13 cellular contexts compared by ENCODE assay signal in genomic region chr1:114093624-114094302, GRCh38. TPM values are rescaled to one million over a fixed set of nuclear protein-coding genes. Genes with fewer than 3 reads are reported as not detected.
DNase-seq lines count a peak whose midpoint lies in the region; ATAC-seq and TF ChIP-seq lines count a peak whose summit lies in the region.
"Had no signal": no experiment of that assay in that cellular context is flagged by ENCODE, and none has a peak within 500 bp of the region (broad histone marks: within the 10 kb centered on the region; RNA-seq: fewer than 3 reads in every experiment).

No MANE protein-coding gene starts in this region.

- no peaks in the 10 kb centered on the region for H3K9me2 ChIP-seq in OCI-LY1 (ENCODE audit: low read depth, low read length)

- H3K9me3 ChIP-seq in OCI-LY1 (ENCODE audit: low read length), result no peaks in the 10 kb centered on the region

- no peaks in the 10 kb centered on the region for H3K27me3 ChIP-seq in OCI-LY1 (ENCODE audit: insufficient read depth, low read length)

- peaks cover 14% of the 10 kb centered on the region for H3K27me3 Mint-ChIP-seq in activated T-cell treated with anti-CD3 and anti-CD28 coated beads, Interleukin-2, amount 50 U/mL, for 72 hours (ENCODE audit: low read depth)
- H3K27me3 Mint-ChIP-seq in activated T-cell treated with anti-CD3 and anti-CD28 coated beads, Interleukin-2, amount 50 U/mL, for 24 hours, result peaks cover 11% of the 10 kb centered on the region

- H4K20me1 ChIP-seq in OCI-LY1 (ENCODE audit: insufficient read depth, low read length), result no peaks in the 10 kb centered on the region

- no peak overlapping the region for H3K4me3 Mint-ChIP-seq in activated T-cell treated with anti-CD3 and anti-CD28 coated beads, Interleukin-2, amount 50 U/mL, for 72 hours
- H3K4me3 Mint-ChIP-seq in stimulated activated effector memory CD8-positive, alpha-beta T cell treated with anti-CD3 and anti-CD28 coated beads, Interleukin-12 subunit alpha, Interleukin-12 subunit beta, amount 100 ng/mL, for 72 hours, result no peak overlapping the region
- no peak overlapping the region for H3K4me3 Mint-ChIP-seq in activated T-cell treated with anti-CD3 and anti-CD28 coated beads, Interleukin-2, amount 50 U/mL, for 24 hours

- peak; percentile 18 to 32 for ATAC-seq in activated T-cell treated with anti-CD3 and anti-CD28 coated beads, Interleukin-2, amount 50 U/mL, for 72 hours (replicated peaks in 1 of 2)
- ATAC-seq in stimulated activated effector memory CD8-positive, alpha-beta T cell treated with anti-CD3 and anti-CD28 coated beads, Interleukin-12 subunit alpha, Interleukin-12 subunit beta, amount 100 ng/mL, for 72 hours, result peak; percentile 65
- ATAC-seq: stimulated activated naive CD8-positive, alpha-beta T cell treated with anti-CD3 and anti-CD28 coated beads, Interleukin-15, Interleukin-2, amounts not matched to agents 100 U/mL and 50 U/mL, for 24 hours had no signal

- H3K79me2 ChIP-seq in OCI-LY1 (ENCODE audit: insufficient read depth, low read length), result no peaks in the 10 kb centered on the region

- no peak overlapping the region for H2AFZ ChIP-seq in OCI-LY1 (ENCODE audit: low read length)

- H3K4me3 ChIP-seq in OCI-LY1 (ENCODE audit: low read depth, low read length, poor library complexity, severe bottlenecking) (no peak overlapping the region), fibroblast of pulmonary artery (replicated peaks; ENCODE audit: low read depth, low read length) (no peak overlapping the region)

- H3K36me3 ChIP-seq in OCI-LY1 (ENCODE audit: insufficient read depth, low read length), result no peaks in the 10 kb centered on the region

- no peak overlapping the region for H3K9ac ChIP-seq in OCI-LY1 (ENCODE audit: low read length)

- H3K27ac ChIP-seq in OCI-LY1 (ENCODE audit: low read depth, low read length, poor library complexity, severe bottlenecking), result no peak overlapping the region

- H3F3A ChIP-seq in OCI-LY1 (ENCODE audit: insufficient read depth, low read length), result no peaks in the 10 kb centered on the region

- no peak overlapping the region for H3K4me2 ChIP-seq in OCI-LY1 (ENCODE audit: low read length)

- DNase-seq in activated T-cell treated with anti-CD3 and anti-CD28 coated beads, Interleukin-2, amount 50 U/mL, for 72 hours, result no peak
- no peak for DNase-seq in activated T-cell treated with anti-CD3 and anti-CD28 coated beads for 4 hours
- DNase-seq in fibroblast of pulmonary artery (ENCODE audit: low read depth), result peak; percentile 2
- DNase-seq in stimulated activated effector memory CD8-positive, alpha-beta T cell treated with anti-CD3 and anti-CD28 coated beads, Interleukin-12 subunit alpha, Interleukin-12 subunit beta, amount 100 ng/mL, for 72 hours (ENCODE audit: low spot score in 2 of 2), result no peak
- no peak for DNase-seq in activated T-cell treated with anti-CD3 and anti-CD28 coated beads, Interleukin-2, amount 50 U/mL, for 24 hours
- DNase-seq in NCI-H146 treated with DMSO at 0.1 percent for 48 hours (lab: John Stamatoyannopoulos, UW; ENCODE audit: unreplicated experiment), result no peak
- no peak for DNase-seq in retina
- DNase-seq: aorta; H7; NCI-H2081; stimulated activated naive CD8-positive, alpha-beta T cell treated with anti-CD3 and anti-CD28 coated beads, Interleukin-15, Interleukin-2, amounts not matched to agents 100 U/mL and 50 U/mL, for 24 hours had no signal

- TF ChIP-seq CTCF in OCI-LY1 (IDR thresholded peaks at IDR 0.05; ENCODE audit: low read length) (peak; percentile 24; the same call in 1 of the 2 replicates), fibroblast of pulmonary artery (IDR thresholded peaks at IDR 0.05; ENCODE audit: low read length, missing control alignments) (no peak)

- H3K4me1 ChIP-seq in OCI-LY1 (ENCODE audit: insufficient read depth, low read length, severe bottlenecking), result no peaks in the 10 kb centered on the region

- peaks cover 6% of the 10 kb centered on the region for H3K4me1 Mint-ChIP-seq in activated T-cell treated with anti-CD3 and anti-CD28 coated beads, Interleukin-2, amount 50 U/mL, for 72 hours (ENCODE audit: low read depth)
- peaks cover 7% of the 10 kb centered on the region for H3K4me1 Mint-ChIP-seq in stimulated activated effector memory CD8-positive, alpha-beta T cell treated with anti-CD3 and anti-CD28 coated beads, Interleukin-12 subunit alpha, Interleukin-12 subunit beta, amount 100 ng/mL, for 72 hours
- H3K4me1 Mint-ChIP-seq in activated T-cell treated with anti-CD3 and anti-CD28 coated beads, Interleukin-2, amount 50 U/mL, for 24 hours (ENCODE audit: low read depth), result peaks cover 2% of the 10 kb centered on the region

- no peaks in the 10 kb centered on the region for H3K9me3 Mint-ChIP-seq in activated T-cell treated with anti-CD3 and anti-CD28 coated beads, Interleukin-2, amount 50 U/mL, for 72 hours
- H3K9me3 Mint-ChIP-seq in stimulated activated effector memory CD8-positive, alpha-beta T cell treated with anti-CD3 and anti-CD28 coated beads, Interleukin-12 subunit alpha, Interleukin-12 subunit beta, amount 100 ng/mL, for 72 hours, result no peaks in the 10 kb centered on the region
- H3K9me3 Mint-ChIP-seq in activated T-cell treated with anti-CD3 and anti-CD28 coated beads, Interleukin-2, amount 50 U/mL, for 24 hours, result no peaks in the 10 kb centered on the region

- no peak overlapping the region for H3K27ac Mint-ChIP-seq in activated T-cell treated with anti-CD3 and anti-CD28 coated beads, Interleukin-2, amount 50 U/mL, for 72 hours
- H3K27ac Mint-ChIP-seq in stimulated activated effector memory CD8-positive, alpha-beta T cell treated with anti-CD3 and anti-CD28 coated beads, Interleukin-12 subunit alpha, Interleukin-12 subunit beta, amount 100 ng/mL, for 72 hours, result no peak overlapping the region
- H3K27ac Mint-ChIP-seq in activated T-cell treated with anti-CD3 and anti-CD28 coated beads, Interleukin-2, amount 50 U/mL, for 24 hours, result no peak overlapping the region

- no peaks in the 10 kb centered on the region for H3K36me3 Mint-ChIP-seq in activated T-cell treated with anti-CD3 and anti-CD28 coated beads, Interleukin-2, amount 50 U/mL, for 72 hours (ENCODE audit: insufficient read depth in 2 of 2)
- no peaks in the 10 kb centered on the region for H3K36me3 Mint-ChIP-seq in stimulated activated effector memory CD8-positive, alpha-beta T cell treated with anti-CD3 and anti-CD28 coated beads, Interleukin-12 subunit alpha, Interleukin-12 subunit beta, amount 100 ng/mL, for 72 hours
- no peaks in the 10 kb centered on the region for H3K36me3 Mint-ChIP-seq in activated T-cell treated with anti-CD3 and anti-CD28 coated beads, Interleukin-2, amount 50 U/mL, for 24 hours (ENCODE audit: low read depth)

RNA-seq across cellular contexts. Expression of gene SYT6, which starts 59.9 kb away (rescaled TPM):
- not detected for total RNA-seq in activated T-cell treated with anti-CD3 and anti-CD28 coated beads, Interleukin-2, amount 50 U/mL, for 72 hours
- total RNA-seq: lung microvascular endothelial cell had no signal
